32 cellular contexts compared by ENCODE assay signal in the genomic region with DNA sequence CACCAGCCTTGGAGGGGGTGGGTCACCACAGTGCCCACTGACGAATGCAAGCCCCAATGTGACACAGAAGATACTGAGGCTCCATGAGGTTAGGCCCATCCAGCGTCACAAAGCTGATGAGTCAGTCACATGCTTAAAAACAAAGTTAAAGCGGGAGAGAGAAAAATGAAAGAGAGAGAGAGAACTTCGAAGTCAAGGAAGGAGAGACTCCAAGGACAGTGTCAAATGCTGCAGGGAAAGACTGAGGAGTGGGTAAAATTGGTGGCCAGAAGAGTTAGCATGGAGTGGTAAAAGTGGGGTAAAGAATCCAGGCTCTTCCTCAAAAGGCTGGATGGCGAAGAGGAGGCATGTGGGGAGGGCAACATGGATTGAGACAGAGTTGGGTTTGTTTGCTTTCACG.
"Had no signal": no experiment of that assay in that cellular context is flagged by ENCODE, and none has a peak within 500 bp of the region (broad histone marks: within the 10 kb centered on the region; RNA-seq: fewer than 3 reads in every experiment).

No MANE protein-coding gene starts in this region.

- H3K27ac Mint-ChIP-seq: activated B cell treated with CpG ODN at 0.5 μM for 24 hours; activated CD4-positive, alpha-beta memory T cell treated with anti-CD3 and anti-CD28 coated beads for 36 hours; activated naive CD4-positive, alpha-beta T cell treated with anti-CD3 and anti-CD28 coated beads for 36 hours; activated naive CD4-positive, alpha-beta T cell treated with anti-CD3 and anti-CD28 coated beads, Interleukin-2, amount 50 U/mL, for 72 hours; activated T-helper 1 cell treated with anti-CD3 and anti-CD28 coated beads, Interleukin-12 subunit alpha, Interleukin-12 subunit beta, Interleukin-2, Interleukin-4 antibody, amounts not matched to agents 30 ng/mL and 10 ng/mL and 1 ng/mL, durations not matched to agents 14 hours and 24 hours and 36 hours had no signal

- H3K9me3 Mint-ChIP-seq: activated B cell treated with CpG ODN at 0.5 μM for 24 hours; activated CD4-positive, alpha-beta memory T cell treated with anti-CD3 and anti-CD28 coated beads for 36 hours; activated naive CD4-positive, alpha-beta T cell treated with anti-CD3 and anti-CD28 coated beads for 36 hours; activated naive CD4-positive, alpha-beta T cell treated with anti-CD3 and anti-CD28 coated beads, Interleukin-2, amount 50 U/mL, for 72 hours; activated T-cell treated with anti-CD3 and anti-CD28 coated beads, Interleukin-2, amount 50 U/mL, for 4 hours; activated T-helper 1 cell treated with anti-CD3 and anti-CD28 coated beads, Interleukin-12 subunit alpha, Interleukin-12 subunit beta, Interleukin-2, Interleukin-4 antibody, amounts not matched to agents 30 ng/mL and 10 ng/mL and 1 ng/mL, durations not matched to agents 14 hours and 24 hours and 36 hours had no signal

- H3K36me3 Mint-ChIP-seq: activated CD4-positive, alpha-beta memory T cell treated with anti-CD3 and anti-CD28 coated beads for 36 hours; activated naive CD4-positive, alpha-beta T cell treated with anti-CD3 and anti-CD28 coated beads, Interleukin-2, amount 50 U/mL, for 72 hours had no signal

- H3K27me3 ChIP-seq: adrenal gland, body of pancreas, breast epithelium had no signal

- H3K36me3 ChIP-seq: adrenal gland, breast epithelium had no signal

- H3K4me1 ChIP-seq: body of pancreas, breast epithelium had no signal

- FAIRE-seq: astrocyte had no signal

- H3K4me3 ChIP-seq: adrenal gland, body of pancreas, breast epithelium had no signal

- H3K27ac ChIP-seq: adrenal gland, body of pancreas, breast epithelium, VCaP had no signal

- H3K9me3 ChIP-seq: adrenal gland, body of pancreas, breast epithelium had no signal

- H3K4me1 Mint-ChIP-seq: activated B cell treated with CpG ODN at 0.5 μM for 24 hours had no signal

- DNase-seq: activated B cell treated with CpG ODN at 0.5 μM for 24 hours; activated CD4-positive, alpha-beta memory T cell treated with anti-CD3 and anti-CD28 coated beads for 36 hours; activated CD4-positive, alpha-beta T cell treated with anti-CD3 and anti-CD28 coated beads for 4 hours; activated CD4-positive, alpha-beta T cell treated with anti-CD3 and anti-CD28 coated beads, Interleukin-2, amount 50 U/mL, for 1 hour; activated CD4-positive, CD25-positive, alpha-beta regulatory T cell treated with anti-CD3 and anti-CD28 coated beads, Interleukin-2, amount 50 U/mL, for 72 hours; activated CD8-positive, alpha-beta memory T cell treated with anti-CD3 and anti-CD28 coated beads, Interleukin-2, amount 50 U/mL, for 4 hours; activated gamma-delta T cell treated with Interleukin-2 at 50 U/mL for 16 hours; activated naive CD4-positive, alpha-beta T cell treated with anti-CD3 and anti-CD28 coated beads for 36 hours; activated T-cell treated with anti-CD3 and anti-CD28 coated beads for 4 hours; activated T-cell treated with anti-CD3 and anti-CD28 coated beads, Interleukin-2, amount 50 U/mL, for 4 hours; adrenal gland; body of pancreas; MM.1S; NCI-H1105; NCI-H1417 treated with DMSO at 0.1 percent for 48 hours; NCI-H187 treated with DMSO at 0.1 percent for 48 hours; NCI-H2081; NCI-H2171 treated with DMSO at 0.1 percent for 48 hours; NCI-H226; NCI-H446 treated with DMSO at 0.1 percent for 48 hours; NCI-H524; RPMI8226; SIG-M5; SW 1271; T-helper 1 cell; T-helper 2 cell; T-helper 9 cell had no signal

- H3K4me3 Mint-ChIP-seq: activated B cell treated with CpG ODN at 0.5 μM for 24 hours; activated CD4-positive, alpha-beta memory T cell treated with anti-CD3 and anti-CD28 coated beads for 36 hours; activated naive CD4-positive, alpha-beta T cell treated with anti-CD3 and anti-CD28 coated beads for 36 hours; activated T-cell treated with anti-CD3 and anti-CD28 coated beads, Interleukin-2, amount 50 U/mL, for 4 hours; activated T-helper 1 cell treated with anti-CD3 and anti-CD28 coated beads, Interleukin-12 subunit alpha, Interleukin-12 subunit beta, Interleukin-2, Interleukin-4 antibody, amounts not matched to agents 30 ng/mL and 10 ng/mL and 1 ng/mL, durations not matched to agents 14 hours and 24 hours and 36 hours had no signal
